In genomic region chr7:28091190-28091589, GRCh38 we compare ENCODE assay signal across 20 cellular contexts.
DNase-seq lines count a peak whose midpoint lies in the region; FAIRE-seq and TF ChIP-seq lines count a peak whose summit lies in the region.
"Had no signal": no experiment of that assay in that cellular context is flagged by ENCODE, and none has a peak within 500 bp of the region (broad histone marks: within the 10 kb centered on the region; RNA-seq: fewer than 3 reads in every experiment).

No MANE protein-coding gene starts in this region.

- H3K36me3 Mint-ChIP-seq in endothelial cell (ENCODE audit: low read depth, unreplicated experiment), result no peaks in the 10 kb centered on the region

- H3K9me3 Mint-ChIP-seq in endothelial cell (ENCODE audit: unreplicated experiment), result no peaks in the 10 kb centered on the region
- H3K9me3 Mint-ChIP-seq: CD4-positive, alpha-beta T cell had no signal

- no peaks in the 10 kb centered on the region for H3K27me3 Mint-ChIP-seq in endothelial cell (ENCODE audit: unreplicated experiment)
- H3K27me3 Mint-ChIP-seq: B cell; CD4-positive, alpha-beta T cell had no signal

- H3K36me3 ChIP-seq in SK-N-MC (ENCODE audit: insufficient read depth, low read length), result no peaks in the 10 kb centered on the region
- H3K36me3 ChIP-seq in kidney (ENCODE audit: control insufficient read depth in 1 of 2, insufficient read depth in 2 of 2, low read length in 2 of 2), result no peaks in the 10 kb centered on the region
- H3K36me3 ChIP-seq: MG63 had no signal

- no peaks in the 10 kb centered on the region for H3K9me3 ChIP-seq in SK-N-MC (ENCODE audit: low read depth, low read length)
- no peaks in the 10 kb centered on the region for H3K9me3 ChIP-seq in kidney (ENCODE audit: control insufficient read depth in 1 of 2, low read length in 2 of 2)
- H3K9me3 ChIP-seq: MG63 had no signal

- TF ChIP-seq CTCF in kidney (IDR thresholded peaks at IDR 0.05; ENCODE audit: borderline replicate concordance, extremely low read depth, insufficient read depth) (no peak), endothelial cell (IDR thresholded peaks at IDR 0.05; ENCODE audit: unreplicated experiment) (no peak)

- FAIRE-seq in A204.1 (lab: Jason Lieb, UNC) (peak; percentile 59), kidney (lab: Jason Lieb, UNC) (peak; percentile 3)
- FAIRE-seq: H1 had no signal

- H3K4me1 Mint-ChIP-seq in endothelial cell (ENCODE audit: unreplicated experiment), result no peaks in the 10 kb centered on the region

- DNase-seq in GM03348 (ENCODE audit: low spot score) (peak; percentile 31), SK-N-MC (ENCODE audit: low read depth, low spot score) (peak; percentile 32), kidney (no peak), NCI-H2029 treated with DMSO at 0.1 percent for 48 hours (lab: John Stamatoyannopoulos, UW) (no peak), endothelial cell (ENCODE audit: low spot score) (no peak), NCI-H510A (lab: John Stamatoyannopoulos, UW) (no peak)
- DNase-seq in activated CD4-positive, alpha-beta T cell treated with anti-CD3 and anti-CD28 coated beads, Interleukin-2, amount 50 U/mL, for 48 hours, result no peak
- DNase-seq: 8988T; CD4-positive, alpha-beta T cell; COR-L47; DMS79; Karpas-422; MG63; NCI-H1417 treated with DMSO at 0.1 percent for 48 hours; NCI-H187; NCI-H510A treated with DMSO at 0.1 percent for 48 hours; NCI-H748 treated with DMSO at 0.1 percent for 48 hours had no signal

- H3K4me1 ChIP-seq in kidney (ENCODE audit: control insufficient read depth in 1 of 2, insufficient read depth in 1 of 2, low read depth in 1 of 2, low read length in 2 of 2), result no peaks in the 10 kb centered on the region

- no peak overlapping the region for H3K4me3 Mint-ChIP-seq in endothelial cell (ENCODE audit: unreplicated experiment)
- H3K4me3 Mint-ChIP-seq: B cell; CD4-positive, alpha-beta T cell had no signal

- H3K4me3 ChIP-seq in SK-N-MC (no peak overlapping the region), kidney (ENCODE audit: low read length in 2 of 2) (no peak overlapping the region)
- H3K4me3 ChIP-seq: MG63 had no signal

- H3K27ac Mint-ChIP-seq in endothelial cell (ENCODE audit: unreplicated experiment), result no peak overlapping the region
- H3K27ac Mint-ChIP-seq: B cell; CD4-positive, alpha-beta T cell had no signal

- H3K9ac ChIP-seq in SK-N-MC (ENCODE audit: insufficient read length) (no peak overlapping the region), kidney (ENCODE audit: low read length in 2 of 2) (no peak overlapping the region)

- intact Hi-C loops in kidney (cut with DNase I), result no loop called here

- peak overlapping the region; percentile 57; the same call in 1 of the 2 replicates for H3K27ac ChIP-seq in SK-N-MC
- H3K27ac ChIP-seq in kidney (ENCODE audit: low read depth in 2 of 2, low read length in 2 of 2), result no peak overlapping the region

Comparison
In these comparisons a context has a peak if more than half of its experiments do, and no peak if none do; other contexts are left out.
1. DNase-seq: peak in GM03348 (single experiment) and SK-N-MC (single experiment); none in kidney (single experiment), NCI-H2029 treated with DMSO at 0.1 percent for 48 hours (single experiment), activated CD4-positive, alpha-beta T cell treated with anti-CD3 and anti-CD28 coated beads, Interleukin-2, amount 50 U/mL, for 48 hours (0 of 2), endothelial cell (single experiment) and NCI-H510A (single experiment).